ENCODE assay signal across 1 cellular context in the genomic region with DNA sequence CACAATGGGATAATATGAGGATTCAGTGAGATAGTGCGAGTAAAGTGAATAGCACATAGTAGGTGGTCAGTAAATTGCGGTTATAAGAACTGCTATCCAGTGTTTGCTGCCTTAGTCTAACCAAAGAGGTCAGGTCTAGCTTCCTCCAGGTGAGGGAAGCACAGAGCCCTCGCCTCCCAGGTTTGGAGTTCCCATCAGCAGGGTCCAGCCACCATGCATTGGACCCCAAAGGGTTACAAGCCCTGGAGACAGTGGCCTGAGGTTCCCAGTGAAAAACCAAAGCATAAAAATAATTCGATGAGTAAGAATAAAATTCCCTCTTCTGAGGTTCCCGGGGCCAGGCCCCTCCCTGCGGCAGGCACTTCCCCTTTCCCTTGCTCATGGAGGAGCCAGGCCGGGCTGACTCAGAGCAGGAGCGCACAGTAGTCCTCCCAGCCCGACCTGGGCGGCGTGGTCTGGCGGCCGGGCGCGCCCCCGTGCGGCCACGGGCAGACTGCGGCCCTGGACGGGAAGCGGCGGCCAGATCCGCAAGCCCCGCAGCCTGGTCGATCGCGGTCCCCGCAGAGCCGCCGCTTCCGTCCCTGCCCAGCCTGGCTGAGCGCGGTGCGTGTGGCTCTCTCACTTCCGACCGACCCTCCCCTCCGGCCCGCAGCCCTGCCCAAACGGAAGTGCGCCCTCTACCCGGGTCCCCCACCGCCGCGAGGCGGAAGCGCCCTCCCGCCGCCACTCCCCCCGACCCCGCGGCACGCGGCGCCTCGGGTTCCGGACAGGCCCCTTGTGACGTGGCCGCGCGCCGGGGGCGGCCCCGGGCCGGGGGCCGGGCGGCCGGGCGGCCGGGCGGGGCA.
A peak's percentile ranks its signal among the peaks of the same experiment; 100 is the strongest.
TF ChIP-seq lines count a peak whose summit lies in the region.

SLC39A13 (plus strand) TSS at position 845 of the 845 bp plus-strand sequence. CDS start 1,505 bp downstream, outside the sequence.

TF ChIP-seq in K562, 482 proteins besides CTCF, POLR2A, EP300 and RAD21 (continued from another document and continues in another):
- TF ChIP-seq, protein P1, sequence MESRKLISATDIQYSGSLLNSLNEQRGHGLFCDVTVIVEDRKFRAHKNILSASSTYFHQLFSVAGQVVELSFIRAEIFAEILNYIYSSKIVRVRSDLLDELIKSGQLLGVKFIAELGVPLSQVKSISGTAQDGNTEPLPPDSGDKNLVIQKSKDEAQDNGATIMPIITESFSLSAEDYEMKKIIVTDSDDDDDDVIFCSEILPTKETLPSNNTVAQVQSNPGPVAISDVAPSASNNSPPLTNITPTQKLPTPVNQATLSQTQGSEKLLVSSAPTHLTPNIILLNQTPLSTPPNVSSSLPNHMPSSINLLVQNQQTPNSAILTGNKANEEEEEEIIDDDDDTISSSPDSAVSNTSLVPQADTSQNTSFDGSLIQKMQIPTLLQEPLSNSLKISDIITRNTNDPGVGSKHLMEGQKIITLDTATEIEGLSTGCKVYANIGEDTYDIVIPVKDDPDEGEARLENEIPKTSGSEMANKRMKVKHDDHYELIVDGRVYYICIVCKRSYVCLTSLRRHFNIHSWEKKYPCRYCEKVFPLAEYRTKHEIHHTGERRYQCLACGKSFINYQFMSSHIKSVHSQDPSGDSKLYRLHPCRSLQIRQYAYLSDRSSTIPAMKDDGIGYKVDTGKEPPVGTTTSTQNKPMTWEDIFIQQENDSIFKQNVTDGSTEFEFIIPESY (CRISPR knock-in tag; IDR thresholded peaks at IDR 0.05) = peak; percentile 94
- TF ChIP-seq ZNF695 (CRISPR knock-in tag; IDR thresholded peaks at IDR 0.05) (no peak), JUNB (CRISPR knock-in tag; conservative IDR thresholded peaks at IDR 0.05) (no peak), CHD4 (IDR thresholded peaks at IDR 0.05; ENCODE audit: insufficient read depth, insufficient replicate concordance, low read depth, low read length, poor library complexity, severe bottlenecking) (no peak), ZNF224 (CRISPR knock-in tag; IDR thresholded peaks at IDR 0.05) (no peak), ZNF311 (CRISPR knock-in tag; IDR thresholded peaks at IDR 0.05) (no peak), PML (IDR thresholded peaks at IDR 0.05; ENCODE audit: low read length) (no peak; the same call in none of the 2 replicates), THRAP3 (IDR thresholded peaks at IDR 0.05; ENCODE audit: borderline replicate concordance) (no peak), ARID3A (IDR thresholded peaks at IDR 0.05; ENCODE audit: borderline replicate concordance, low read depth, low read length) (no peak), HDAC6 (IDR thresholded peaks at IDR 0.05; ENCODE audit: low read depth, low read length) (no peak), NFXL1 (CRISPR knock-in tag; IDR thresholded peaks at IDR 0.05) (no peak), GABPB1 (CRISPR knock-in tag; IDR thresholded peaks at IDR 0.05) (peak; percentile 98), THRA (IDR thresholded peaks at IDR 0.05) (no peak), CEBPG (CRISPR knock-in tag; IDR thresholded peaks at IDR 0.05) (no peak), CEBPG (tag; conservative IDR thresholded peaks at IDR 0.05 in 1 of 2, IDR thresholded peaks at IDR 0.05 in 1 of 2) (no peak), ZNF778 (CRISPR knock-in tag; IDR thresholded peaks at IDR 0.05) (no peak), MBD2 (IDR thresholded peaks at IDR 0.05; ENCODE audit: borderline replicate concordance, low read depth) (no peak; the same call in 1 of the 2 replicates), STAT6 (CRISPR knock-in tag; IDR thresholded peaks at IDR 0.05) (peak; percentile 44; the same call in 1 of the 2 replicates), ZNF239 (CRISPR knock-in tag; IDR thresholded peaks at IDR 0.05) (no peak), ZNF232 (CRISPR knock-in tag; IDR thresholded peaks at IDR 0.05) (no peak), ZNF699 (CRISPR knock-in tag; IDR thresholded peaks at IDR 0.05; ENCODE audit: insufficient replicate concordance) (no peak), KLF16 (IDR thresholded peaks at IDR 0.05) (no peak), ATF1 (CRISPR knock-in tag; IDR thresholded peaks at IDR 0.05) (peak; percentile 57), ATF1 (tag; IDR thresholded peaks at IDR 0.05) (peak; percentile 95), TAF7 (tag; IDR thresholded peaks at IDR 0.05) (no peak), ELF1 (tag; IDR thresholded peaks at IDR 0.05) (peak; percentile 87), ETV5 (CRISPR knock-in tag; IDR thresholded peaks at IDR 0.05; ENCODE audit: low read depth) (peak; percentile 97), LARP7 (IDR thresholded peaks at IDR 0.05) (no peak), SAFB (IDR thresholded peaks at IDR 0.05; ENCODE audit: borderline replicate concordance, low read depth, low read length) (0 out of 2 replicates have a peak, but pooled peaks have one; percentile 27), CBX8 (IDR thresholded peaks at IDR 0.05; ENCODE audit: borderline replicate concordance, extremely low read depth, low read depth, low read length, poor library complexity, severe bottlenecking) (no peak), PTRF (tag; IDR thresholded peaks at IDR 0.05) (no peak), MAFF (IDR thresholded peaks at IDR 0.05; ENCODE audit: low read length) (0 out of 2 replicates have a peak, but pooled peaks have one; percentile 1), FOXM1 (IDR thresholded peaks at IDR 0.05; ENCODE audit: low read depth) (no peak), FOXM1 (CRISPR knock-in tag; IDR thresholded peaks at IDR 0.05; ENCODE audit: low read depth) (peak; percentile 97), FOXA1 (IDR thresholded peaks at IDR 0.05; ENCODE audit: borderline replicate concordance) (no peak), PHF21A (IDR thresholded peaks at IDR 0.05; ENCODE audit: borderline replicate concordance, low read depth) (no peak), CTCFL (IDR thresholded peaks at IDR 0.05; ENCODE audit: borderline replicate concordance, insufficient read depth, low read depth, low read length, poor library complexity, severe bottlenecking) (no peak), MTF1 (CRISPR knock-in tag; IDR thresholded peaks at IDR 0.05; ENCODE audit: borderline replicate concordance) (no peak), ZNF316 (IDR thresholded peaks at IDR 0.05) (peak; percentile 76), ZNF445 (CRISPR knock-in tag; IDR thresholded peaks at IDR 0.05; ENCODE audit: low read depth) (no peak), ZNF212 (CRISPR knock-in tag; IDR thresholded peaks at IDR 0.05) (no peak), NRF1 (conservative IDR thresholded peaks at IDR 0.05 in 1 of 2, IDR thresholded peaks at IDR 0.05 in 1 of 2) (peak; percentile 50 to 62)
- TF ChIP-seq, protein P2, sequence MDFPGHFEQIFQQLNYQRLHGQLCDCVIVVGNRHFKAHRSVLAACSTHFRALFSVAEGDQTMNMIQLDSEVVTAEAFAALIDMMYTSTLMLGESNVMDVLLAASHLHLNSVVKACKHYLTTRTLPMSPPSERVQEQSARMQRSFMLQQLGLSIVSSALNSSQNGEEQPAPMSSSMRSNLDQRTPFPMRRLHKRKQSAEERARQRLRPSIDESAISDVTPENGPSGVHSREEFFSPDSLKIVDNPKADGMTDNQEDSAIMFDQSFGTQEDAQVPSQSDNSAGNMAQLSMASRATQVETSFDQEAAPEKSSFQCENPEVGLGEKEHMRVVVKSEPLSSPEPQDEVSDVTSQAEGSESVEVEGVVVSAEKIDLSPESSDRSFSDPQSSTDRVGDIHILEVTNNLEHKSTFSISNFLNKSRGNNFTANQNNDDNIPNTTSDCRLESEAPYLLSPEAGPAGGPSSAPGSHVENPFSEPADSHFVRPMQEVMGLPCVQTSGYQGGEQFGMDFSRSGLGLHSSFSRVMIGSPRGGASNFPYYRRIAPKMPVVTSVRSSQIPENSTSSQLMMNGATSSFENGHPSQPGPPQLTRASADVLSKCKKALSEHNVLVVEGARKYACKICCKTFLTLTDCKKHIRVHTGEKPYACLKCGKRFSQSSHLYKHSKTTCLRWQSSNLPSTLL (IDR thresholded peaks at IDR 0.05) = no peak
- TF ChIP-seq, protein P3, sequence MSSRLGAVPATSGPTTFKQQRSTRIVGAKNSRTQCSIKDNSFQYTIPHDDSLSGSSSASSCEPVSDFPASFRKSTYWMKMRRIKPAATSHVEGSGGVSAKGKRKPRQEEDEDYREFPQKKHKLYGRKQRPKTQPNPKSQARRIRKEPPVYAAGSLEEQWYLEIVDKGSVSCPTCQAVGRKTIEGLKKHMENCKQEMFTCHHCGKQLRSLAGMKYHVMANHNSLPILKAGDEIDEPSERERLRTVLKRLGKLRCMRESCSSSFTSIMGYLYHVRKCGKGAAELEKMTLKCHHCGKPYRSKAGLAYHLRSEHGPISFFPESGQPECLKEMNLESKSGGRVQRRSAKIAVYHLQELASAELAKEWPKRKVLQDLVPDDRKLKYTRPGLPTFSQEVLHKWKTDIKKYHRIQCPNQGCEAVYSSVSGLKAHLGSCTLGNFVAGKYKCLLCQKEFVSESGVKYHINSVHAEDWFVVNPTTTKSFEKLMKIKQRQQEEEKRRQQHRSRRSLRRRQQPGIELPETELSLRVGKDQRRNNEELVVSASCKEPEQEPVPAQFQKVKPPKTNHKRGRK (tag; IDR thresholded peaks at IDR 0.05) = no peak
- TF ChIP-seq, protein P4, sequence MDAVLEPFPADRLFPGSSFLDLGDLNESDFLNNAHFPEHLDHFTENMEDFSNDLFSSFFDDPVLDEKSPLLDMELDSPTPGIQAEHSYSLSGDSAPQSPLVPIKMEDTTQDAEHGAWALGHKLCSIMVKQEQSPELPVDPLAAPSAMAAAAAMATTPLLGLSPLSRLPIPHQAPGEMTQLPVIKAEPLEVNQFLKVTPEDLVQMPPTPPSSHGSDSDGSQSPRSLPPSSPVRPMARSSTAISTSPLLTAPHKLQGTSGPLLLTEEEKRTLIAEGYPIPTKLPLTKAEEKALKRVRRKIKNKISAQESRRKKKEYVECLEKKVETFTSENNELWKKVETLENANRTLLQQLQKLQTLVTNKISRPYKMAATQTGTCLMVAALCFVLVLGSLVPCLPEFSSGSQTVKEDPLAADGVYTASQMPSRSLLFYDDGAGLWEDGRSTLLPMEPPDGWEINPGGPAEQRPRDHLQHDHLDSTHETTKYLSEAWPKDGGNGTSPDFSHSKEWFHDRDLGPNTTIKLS (IDR thresholded peaks at IDR 0.05; ENCODE audit: borderline replicate concordance, low read depth) = peak; percentile 98
- TF ChIP-seq, protein P5, sequence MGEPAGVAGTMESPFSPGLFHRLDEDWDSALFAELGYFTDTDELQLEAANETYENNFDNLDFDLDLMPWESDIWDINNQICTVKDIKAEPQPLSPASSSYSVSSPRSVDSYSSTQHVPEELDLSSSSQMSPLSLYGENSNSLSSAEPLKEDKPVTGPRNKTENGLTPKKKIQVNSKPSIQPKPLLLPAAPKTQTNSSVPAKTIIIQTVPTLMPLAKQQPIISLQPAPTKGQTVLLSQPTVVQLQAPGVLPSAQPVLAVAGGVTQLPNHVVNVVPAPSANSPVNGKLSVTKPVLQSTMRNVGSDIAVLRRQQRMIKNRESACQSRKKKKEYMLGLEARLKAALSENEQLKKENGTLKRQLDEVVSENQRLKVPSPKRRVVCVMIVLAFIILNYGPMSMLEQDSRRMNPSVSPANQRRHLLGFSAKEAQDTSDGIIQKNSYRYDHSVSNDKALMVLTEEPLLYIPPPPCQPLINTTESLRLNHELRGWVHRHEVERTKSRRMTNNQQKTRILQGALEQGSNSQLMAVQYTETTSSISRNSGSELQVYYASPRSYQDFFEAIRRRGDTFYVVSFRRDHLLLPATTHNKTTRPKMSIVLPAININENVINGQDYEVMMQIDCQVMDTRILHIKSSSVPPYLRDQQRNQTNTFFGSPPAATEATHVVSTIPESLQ (CRISPR knock-in tag; IDR thresholded peaks at IDR 0.05) = peak; percentile 49; the same call in 1 of the 2 replicates
